Comparison of ENCODE assay signal across 8 cellular contexts in genomic region chr22:38718414-38718813, GRCh38. TPM values are rescaled to one million over a fixed set of nuclear protein-coding genes. Genes with fewer than 3 reads are reported as not detected.
DNase-seq lines count a peak whose midpoint lies in the region; ATAC-seq, FAIRE-seq and TF ChIP-seq lines count a peak whose summit lies in the region.

No MANE protein-coding gene starts in this region.

- peak; percentile 13 for FAIRE-seq in bronchial epithelial cell (lab: Jason Lieb, UNC)

- no peak for TF ChIP-seq POLR2A in vagina (IDR thresholded peaks at IDR 0.05)

- H3K27me3 ChIP-seq in AG04450 (ENCODE audit: control insufficient read depth, insufficient read depth, low read length) (no peaks in the 10 kb centered on the region), bronchial epithelial cell (ENCODE audit: control insufficient read depth, insufficient read depth, low read length) (no peaks in the 10 kb centered on the region), left lung (no peaks in the 10 kb centered on the region), vagina (no peaks in the 10 kb centered on the region)

- POLR2A ChIA-PET in AG04450 (lab: Yijun Ruan, JAX) = interaction anchor here (0.9 to 1.4 kb wide), 3 partner anchors 13 to 37 kb away, joined by 3 to 4 read pairs (median 3); partner anchors contain the start of genes GTPBP1 and TOMM22

- H3K9me3 ChIP-seq in AG04450 (ENCODE audit: control insufficient read depth, insufficient read depth, low read length) (no peaks in the 10 kb centered on the region), left lung (no peaks in the 10 kb centered on the region), vagina (no peaks in the 10 kb centered on the region)

- no peak for DNase-seq in AG04450 (ENCODE audit: low read depth, low spot score)
- peak; percentile 60 for DNase-seq in HS-27A (ENCODE audit: low read depth)
- DNase-seq in bronchial epithelial cell (ENCODE audit: low read depth) = peak; percentile 88
- peak in 1 of 2 donors; percentile 74 for DNase-seq in left lung
- DNase-seq in vagina (ENCODE audit: extremely low spot score in 2 of 2) = no peak

- peak; percentile 96 for ATAC-seq in left lung
- ATAC-seq in HG02588 (IDR thresholded peaks at IDR 0.05; ENCODE audit: unreplicated experiment) = no peak
- ATAC-seq in HG02884 (IDR thresholded peaks at IDR 0.05; ENCODE audit: unreplicated experiment) = no peak
- ATAC-seq in GM18519 (IDR thresholded peaks at IDR 0.05; ENCODE audit: low FRiP score, unreplicated experiment) = no peak

- CTCF ChIA-PET in AG04450 (lab: Charles Lee) = interaction anchor here (1.3 to 1.8 kb wide), 3 partner anchors 11 to 28 kb away, joined by 3 to 6 read pairs (median 3); no protein-coding TSS in a partner anchor

- intact Hi-C loops in left lung (cut with DNase I) (no loop called here), vagina (cut with DNase I) (no loop called here)

- H3K27ac ChIP-seq in AG04450 (ENCODE audit: low read depth, low read length) (no peak overlapping the region), left lung (peak overlapping the region; percentile 44 to 60), vagina (peak overlapping the region; percentile 5)

- H3K4me3 ChIP-seq in AG04450 (ENCODE audit: low read depth, low read length) (no peak overlapping the region), bronchial epithelial cell (ENCODE audit: low read depth, low read length) (no peak overlapping the region), left lung (no peak overlapping the region), vagina (no peak overlapping the region)

- H3K4me1 ChIP-seq in left lung (peaks cover 12 to 39% of the 10 kb centered on the region in 2 donors), vagina (peaks cover 32% of the 10 kb centered on the region)

- H3K36me3 ChIP-seq in bronchial epithelial cell (ENCODE audit: control insufficient read depth, insufficient read depth, low read length) = peaks cover 31% of the 10 kb centered on the region
- H3K36me3 ChIP-seq in left lung = peaks cover 0 to 76% of the 10 kb centered on the region in 2 donors
- H3K36me3 ChIP-seq in vagina = peaks cover 0 to 42% of the 10 kb centered on the region in 2 donors

- TF ChIP-seq CTCF in AG04450 (IDR thresholded peaks at IDR 0.05; ENCODE audit: low read depth, low read length) (peak; percentile 64), bronchial epithelial cell (IDR thresholded peaks at IDR 0.05; ENCODE audit: insufficient read depth, low read length, severe bottlenecking) (peak; percentile 75), left lung (IDR thresholded peaks at IDR 0.05) (peak; percentile 58 to 79), vagina (IDR thresholded peaks at IDR 0.05) (peak in 2 of 3 experiments; percentile 24 to 55)

RNA-seq across cellular contexts. Expression of gene GTPBP1, which starts 12.7 kb away (rescaled TPM):
- polyA plus RNA-seq in AG04450 (2011; rRNA removed) = 26.7 and 29.3 TPM in 2 replicates
- 45.0 and 50.8 TPM in 2 replicates for polyA minus RNA-seq in AG04450 (2011; rRNA and poly(A)+ RNA removed)
- 28.7 and 47.0 TPM in 2 replicates for total RNA-seq in bronchial epithelial cell
- total RNA-seq in left lung = 10 to 100 TPM; 45.7 to 51.0 TPM
- 69.5 TPM for total RNA-seq in vagina

RNA-seq across cellular contexts. Expression of gene JOSD1, which starts 17.7 kb away (rescaled TPM):
- 29.6 and 31.8 TPM in 2 replicates for polyA plus RNA-seq in AG04450 (2011; rRNA removed)
- polyA minus RNA-seq in AG04450 (2011; rRNA and poly(A)+ RNA removed) = 31.5 and 35.0 TPM in 2 replicates
- total RNA-seq in bronchial epithelial cell = 123 and 147 TPM in 2 replicates
- total RNA-seq in left lung = 10 to 100 TPM; 55.6 to 57.3 TPM
- 106 TPM for total RNA-seq in vagina

RNA-seq across cellular contexts. Expression of gene TOMM22, which starts 36.7 kb away (rescaled TPM):
- polyA plus RNA-seq in AG04450 (2011; rRNA removed) = 55.9 and 68.9 TPM in 2 replicates
- 38.3 and 45.2 TPM in 2 replicates for polyA minus RNA-seq in AG04450 (2011; rRNA and poly(A)+ RNA removed)
- total RNA-seq in bronchial epithelial cell (42.9 and 70.0 TPM in 2 replicates), left lung (10 to 100 TPM; 54.3 to 67.0 TPM), vagina (21.1 TPM)

RNA-seq across cellular contexts. Expression of gene SUN2, which starts 37.4 kb away (rescaled TPM):
- 24.5 and 33.2 TPM in 2 replicates for polyA plus RNA-seq in AG04450 (2011; rRNA removed)
- 32.9 and 43.8 TPM in 2 replicates for polyA minus RNA-seq in AG04450 (2011; rRNA and poly(A)+ RNA removed)
- 46.3 and 51.6 TPM in 2 replicates for total RNA-seq in bronchial epithelial cell
- total RNA-seq in left lung = 100 to 1,000 TPM in 1 of 2 donors, 10 to 100 TPM in 1; 99.3 to 174 TPM
- total RNA-seq in vagina = 258 TPM

Comparison
In these comparisons a context has a peak if more than half of its experiments do, and no peak if none do; other contexts are left out.
1. DNase-seq: peak in HS-27A (single experiment) and bronchial epithelial cell (single experiment); none in AG04450 (single experiment) and vagina (0 of 2).
2. Peak in every context shown above with its lines, with median percentiles within 50 percentile points of each other: CTCF ChIP-seq.